8 cellular contexts compared by ENCODE assay signal in genomic region chr1:91021686-91022517, GRCh38. TPM values are rescaled to one million over a fixed set of nuclear protein-coding genes. Genes with fewer than 3 reads are reported as not detected.
DNase-seq lines count a peak whose midpoint lies in the region; ATAC-seq and TF ChIP-seq lines count a peak whose summit lies in the region.

ZNF644 (minus strand) TSS chr1:91022035; CDS start chr1:90982353, 39,682 bp downstream.

- TF ChIP-seq CTCF in BE2C (IDR thresholded peaks at IDR 0.05; ENCODE audit: low read depth, low read length) (no peak), chondrocyte (IDR thresholded peaks at IDR 0.05) (no peak)

- H3K9me3 ChIP-seq in BE2C: no peaks in the 10 kb centered on the region

- no peaks in the 10 kb centered on the region for H3K27me3 ChIP-seq in BE2C

- CTCF ChIA-PET in activated CD4-positive, alpha-beta T cell treated with anti-CD3 and anti-CD28 coated beads for 36 hours (lab: Charles Lee): interaction anchor here (0.6 to 1.3 kb wide), 3 partner anchors 143 to 1580 kb away, joined by 3 read pairs; no protein-coding TSS in a partner anchor

- H3K9me3 Mint-ChIP-seq in activated CD4-positive, alpha-beta T cell treated with anti-CD3 and anti-CD28 coated beads for 36 hours (ENCODE audit: low read depth): no peaks in the 10 kb centered on the region
- no peaks in the 10 kb centered on the region for H3K9me3 Mint-ChIP-seq in chondrocyte (ENCODE audit: low read depth)

- DNase-seq in BE2C (peak; percentile 74), GM19238 (ENCODE audit: insufficient read length, low spot score) (peak; percentile 79), NCI-H510A (lab: John Stamatoyannopoulos, UW) (peak; percentile 98), chondrocyte (ENCODE audit: low spot score) (peak; percentile 92), kidney glomerular epithelial cell (lab: John Stamatoyannopoulos, UW) (peak; percentile 67)
- DNase-seq in activated CD4-positive, alpha-beta T cell treated with anti-CD3 and anti-CD28 coated beads for 36 hours: peak; percentile 95
- peak; percentile 67 to 73 for DNase-seq in stimulated activated CD4-positive, alpha-beta T cell treated with anti-CD3 and anti-CD28 coated beads, Interleukin-1b, Interleukin-23, amount 100 ng/mL, for 1 hour (ENCODE audit: low read depth in 2 of 2)

- peak within 1 kb of the TSS; percentile 94 for H3K4me3 Mint-ChIP-seq in activated CD4-positive, alpha-beta T cell treated with anti-CD3 and anti-CD28 coated beads for 36 hours
- peak within 1 kb of the TSS; percentile 91 for H3K4me3 Mint-ChIP-seq in chondrocyte (ENCODE audit: unreplicated experiment)

- no peaks in the 10 kb centered on the region for H3K27me3 Mint-ChIP-seq in activated CD4-positive, alpha-beta T cell treated with anti-CD3 and anti-CD28 coated beads for 36 hours
- no peaks in the 10 kb centered on the region for H3K27me3 Mint-ChIP-seq in chondrocyte (ENCODE audit: low read depth)

- peaks cover 29% of the 10 kb centered on the region for H3K36me3 Mint-ChIP-seq in activated CD4-positive, alpha-beta T cell treated with anti-CD3 and anti-CD28 coated beads for 36 hours (ENCODE audit: low read depth)
- H3K36me3 Mint-ChIP-seq in chondrocyte (ENCODE audit: low read depth): no peaks in the 10 kb centered on the region

- H3K27ac Mint-ChIP-seq in activated CD4-positive, alpha-beta T cell treated with anti-CD3 and anti-CD28 coated beads for 36 hours: peak within 1 kb of the TSS; percentile 97
- H3K27ac Mint-ChIP-seq in chondrocyte (ENCODE audit: unreplicated experiment): peak within 1 kb of the TSS; percentile 100

- ATAC-seq in HG03439 (IDR thresholded peaks at IDR 0.05; ENCODE audit: unreplicated experiment): peak; percentile 88
- peak; percentile 90 for ATAC-seq in activated CD4-positive, alpha-beta T cell treated with anti-CD3 and anti-CD28 coated beads for 36 hours

- H3K4me1 ChIP-seq in BE2C: no peaks in the 10 kb centered on the region

- peaks cover 62% of the 10 kb centered on the region for H3K4me1 Mint-ChIP-seq in activated CD4-positive, alpha-beta T cell treated with anti-CD3 and anti-CD28 coated beads for 36 hours
- peaks cover 43% of the 10 kb centered on the region for H3K4me1 Mint-ChIP-seq in chondrocyte (ENCODE audit: low read depth)

- POLR2A ChIA-PET in activated CD4-positive, alpha-beta T cell treated with anti-CD3 and anti-CD28 coated beads for 36 hours (lab: Charles Lee): interaction anchor here (0.6 to 1.0 kb wide), 3 partner anchors 10 to 120 kb away, joined by 3 to 6 read pairs (median 3); no protein-coding TSS in a partner anchor

- intact Hi-C loops in activated CD4-positive, alpha-beta T cell treated with anti-CD3 and anti-CD28 coated beads for 36 hours (cut with DNase I, micrococcal nuclease): loop anchor here (1.0 to 10.0 kb wide), 11 partner anchors 103 to 1453 kb away; partner anchors contain the start of genes GLMN (in 1 of the 2), RPAP2 (in 1 of the 2) and ZNF326 (in 1 of the 2)

- H3K36me3 ChIP-seq in BE2C: no peaks in the 10 kb centered on the region

- peak within 1 kb of the TSS; percentile 83 for H3K4me3 ChIP-seq in BE2C (ENCODE audit: low read depth, low read length)

RNA-seq across cellular contexts. Expression of gene ZNF644, which starts in this region (rescaled TPM):
- polyA plus RNA-seq in BE2C (2012; ENCODE audit: insufficient read depth, insufficient read length, low read depth): 25.4 TPM
- 10 to 100 TPM; 36.8 to 46.0 TPM for total RNA-seq in activated CD4-positive, alpha-beta T cell treated with anti-CD3 and anti-CD28 coated beads for 36 hours
- 37.9 to 47.6 TPM (median 46.3 TPM) in 3 replicates for total RNA-seq in chondrocyte

Comparison
In these comparisons a context has a peak if more than half of its experiments do, and no peak if none do; other contexts are left out.
1. Peak in every context shown above with its lines: DNase-seq, ATAC-seq and H3K4me3 ChIP-seq.